20 cellular contexts compared by ENCODE assay signal in genomic region chr14:64641760-64642159, GRCh38.
DNase-seq lines count a peak whose midpoint lies in the region; ATAC-seq, FAIRE-seq and TF ChIP-seq lines count a peak whose summit lies in the region.
"Had no signal": no experiment of that assay in that cellular context is flagged by ENCODE, and none has a peak within 500 bp of the region (broad histone marks: within the 10 kb centered on the region; RNA-seq: fewer than 3 reads in every experiment).

No MANE protein-coding gene starts in this region.

- ATAC-seq in A549 (no peak), Right ventricle myocardium superior (ENCODE audit: poor library complexity) (no peak)

- no peak overlapping the region for H3K4me3 Mint-ChIP-seq in astrocyte (ENCODE audit: unreplicated experiment)
- H3K4me3 Mint-ChIP-seq in mesothelial cell of epicardium: no peak overlapping the region
- H3K4me3 Mint-ChIP-seq: CD4-positive, CD25-positive, alpha-beta regulatory T cell; HFFc6 had no signal

- 79% methylated on average over 3 of the region's 3 CpGs for WGBS in A549 (ENCODE audit: missing lambda C conversion rate)
- WGBS in smooth muscle cell (ENCODE audit: low lambda C conversion rate): 57% methylated on average over 3 of the region's 3 CpGs

- TF ChIP-seq POLR2A in A549 (IDR thresholded peaks at IDR 0.05; ENCODE audit: low read length): no peak

- H3K4me2 ChIP-seq in A549 (no peak overlapping the region), astrocyte (ENCODE audit: low read length) (no peak overlapping the region), smooth muscle cell (no peak overlapping the region)
- H3K4me2 ChIP-seq: BLaER1 treated with 17β-estradiol and CSF1 and Interleukin-3, amounts not matched to agents 10 nM and 100 nM had no signal

- DNase-seq in A549 (ENCODE audit: low read depth in 1 of 2, low spot score in 1 of 2): no peak
- DNase-seq in astrocyte (ENCODE audit: low read depth): no peak
- DNase-seq in mesothelial cell of epicardium (ENCODE audit: low spot score in 2 of 2, unreplicated experiment in 2 of 2): no peak
- DNase-seq in smooth muscle cell (lab: John Stamatoyannopoulos, UW; ENCODE audit: unreplicated experiment): no peak
- no peak for DNase-seq in Right ventricle myocardium superior
- DNase-seq in GM19238 (ENCODE audit: insufficient read length, low spot score): no peak
- no peak for DNase-seq in GM10266 (ENCODE audit: extremely low spot score)
- no peak for DNase-seq in NK-92 treated with Interleukin-12 subunit alpha and Interleukin-12 subunit beta, amount 100 ng/mL, for 24 hours (lab: John Stamatoyannopoulos, UW)
- DNase-seq: AML-193; Calu3; CD4-positive, CD25-positive, alpha-beta regulatory T cell; DMS 273 treated with DMSO at 0.1 percent for 48 hours; DMS79; HFFc6 had no signal

- H3K36me3 Mint-ChIP-seq in astrocyte (ENCODE audit: low read depth, unreplicated experiment) (peaks cover 4% of the 10 kb centered on the region), mesothelial cell of epicardium (peaks cover 2% of the 10 kb centered on the region)
- H3K36me3 Mint-ChIP-seq: CD4-positive, CD25-positive, alpha-beta regulatory T cell had no signal

- H3K4me3 ChIP-seq in A549 (no peak overlapping the region), astrocyte (ENCODE audit: insufficient read depth, low read depth, low read length) (no peak overlapping the region), smooth muscle cell (no peak overlapping the region)
- H3K4me3 ChIP-seq: BLaER1 treated with 17β-estradiol and CSF1 and Interleukin-3, amounts not matched to agents 10 nM and 100 nM; HAP-1 had no signal

- no peak for TF ChIP-seq EP300 in A549 (IDR thresholded peaks at IDR 0.05)

- H4K20me1 ChIP-seq in astrocyte (ENCODE audit: insufficient read depth, low read length) (no peaks in the 10 kb centered on the region), smooth muscle cell (ENCODE audit: low read depth) (no peaks in the 10 kb centered on the region)
- H4K20me1 ChIP-seq: BLaER1 treated with 17β-estradiol and CSF1 and Interleukin-3, amounts not matched to agents 10 nM and 100 nM had no signal

- H3K4me1 ChIP-seq in A549 (peaks cover 47% of the 10 kb centered on the region), astrocyte (ENCODE audit: insufficient read depth, low read length) (peaks cover 30% of the 10 kb centered on the region), smooth muscle cell (ENCODE audit: low read depth) (peaks cover 42% of the 10 kb centered on the region)
- H3K4me1 ChIP-seq: BLaER1 treated with 17β-estradiol and CSF1 and Interleukin-3, amounts not matched to agents 10 nM and 100 nM had no signal

- intact Hi-C loops in Right ventricle myocardium superior (cut with DNase I): no loop called here

- CTCF ChIA-PET in A549 (lab: Yijun Ruan, JAX): interaction anchor here (1.9 to 12.0 kb wide), 3 partner anchors 102 to 249 kb away, joined by 5 to 182 read pairs (median 5); partner anchors contain the start of gene HSPA2

- H3K27me3 Mint-ChIP-seq in astrocyte (ENCODE audit: low read depth, unreplicated experiment) (no peaks in the 10 kb centered on the region), mesothelial cell of epicardium (ENCODE audit: low read depth) (no peaks in the 10 kb centered on the region)

- H3K36me3 ChIP-seq in astrocyte (ENCODE audit: insufficient read depth, low read length): no peaks in the 10 kb centered on the region
- no peaks in the 10 kb centered on the region for H3K36me3 ChIP-seq in smooth muscle cell (ENCODE audit: low read depth)
- H3K36me3 ChIP-seq: BLaER1 treated with 17β-estradiol and CSF1 and Interleukin-3, amounts not matched to agents 10 nM and 100 nM; HAP-1 had no signal

- H3K27ac ChIP-seq in A549 (peak overlapping the region; percentile 19 to 83; a peak in 4 of 6 replicates), astrocyte (ENCODE audit: low read depth, low read length) (no peak overlapping the region), smooth muscle cell (ENCODE audit: low read depth) (peak overlapping the region; percentile 91)
- H3K27ac ChIP-seq: 22Rv1; BLaER1 treated with 17β-estradiol and CSF1 and Interleukin-3, amounts not matched to agents 10 nM and 100 nM; HL-60 had no signal

- peak; percentile 49 for FAIRE-seq in A549 (lab: Jason Lieb, UNC)
- FAIRE-seq in astrocyte (lab: Jason Lieb, UNC): no peak
- FAIRE-seq: GM12891, H1 had no signal

- no peak for TF ChIP-seq RAD21 in A549 (conservative IDR thresholded peaks at IDR 0.05 in 1 of 2, IDR thresholded peaks at IDR 0.05 in 1 of 2)

- H3K9me3 Mint-ChIP-seq in astrocyte (ENCODE audit: unreplicated experiment): peaks cover 7% of the 10 kb centered on the region
- peaks cover 10% of the 10 kb centered on the region for H3K9me3 Mint-ChIP-seq in mesothelial cell of epicardium

- H3K4me1 Mint-ChIP-seq in astrocyte (ENCODE audit: low read depth, unreplicated experiment) (peaks cover 50% of the 10 kb centered on the region), mesothelial cell of epicardium (peaks cover 74% of the 10 kb centered on the region)

- POLR2A ChIA-PET in A549 (lab: Yijun Ruan, JAX): no interaction called here

- H3K27me3 ChIP-seq in astrocyte (ENCODE audit: insufficient read depth, low read length) (no peaks in the 10 kb centered on the region), smooth muscle cell (ENCODE audit: low read depth) (no peaks in the 10 kb centered on the region)
- H3K27me3 ChIP-seq: BLaER1 treated with 17β-estradiol and CSF1 and Interleukin-3, amounts not matched to agents 10 nM and 100 nM had no signal

- H3K9ac ChIP-seq in astrocyte (ENCODE audit: low read length) (no peak overlapping the region), smooth muscle cell (ENCODE audit: low read depth) (no peak overlapping the region)
- H3K9ac ChIP-seq: BLaER1 treated with 17β-estradiol and CSF1 and Interleukin-3, amounts not matched to agents 10 nM and 100 nM had no signal

- H2AFZ ChIP-seq in astrocyte (ENCODE audit: low read depth, low read length): no peak overlapping the region
- H2AFZ ChIP-seq in smooth muscle cell (ENCODE audit: low read depth): no peak overlapping the region

- TF ChIP-seq CTCF in A549 (IDR thresholded peaks at IDR 0.05): no peak
- TF ChIP-seq CTCF in astrocyte (IDR thresholded peaks at IDR 0.05; ENCODE audit: insufficient read depth, low read depth, low read length): no peak
- TF ChIP-seq CTCF in mesothelial cell of epicardium (IDR thresholded peaks at IDR 0.05; ENCODE audit: unreplicated experiment): no peak
- no peak for TF ChIP-seq CTCF in smooth muscle cell (IDR thresholded peaks at IDR 0.05; ENCODE audit: borderline replicate concordance, insufficient read depth, poor library complexity, severe bottlenecking)
- no peak for TF ChIP-seq CTCF in GM10266 (IDR thresholded peaks at IDR 0.05; ENCODE audit: control insufficient read depth, insufficient read depth, low read depth, missing control alignments)

- H3K79me2 ChIP-seq in astrocyte (ENCODE audit: insufficient read depth, low read length) (no peaks in the 10 kb centered on the region), smooth muscle cell (ENCODE audit: low read depth) (no peaks in the 10 kb centered on the region)

- H3F3A ChIP-seq in smooth muscle cell (ENCODE audit: low read depth): peaks cover 22% of the 10 kb centered on the region

- peaks cover 8% of the 10 kb centered on the region; the same call in 2 of the 3 replicates for H3K9me3 ChIP-seq in A549
- H3K9me3 ChIP-seq in astrocyte (ENCODE audit: insufficient read depth, low read depth, low read length): peaks cover 3% of the 10 kb centered on the region
- no peaks in the 10 kb centered on the region for H3K9me3 ChIP-seq in smooth muscle cell (replicated peaks; ENCODE audit: low read depth)

- H3K27ac Mint-ChIP-seq in astrocyte (ENCODE audit: unreplicated experiment) (peak overlapping the region; percentile 60), mesothelial cell of epicardium (peak overlapping the region; percentile 84)
- H3K27ac Mint-ChIP-seq: CD4-positive, CD25-positive, alpha-beta regulatory T cell; HFFc6 had no signal

TF ChIP-seq in A549, 52 proteins besides CTCF, POLR2A, EP300 and RAD21:
- no peak for TF ChIP-seq REST (IDR thresholded peaks at IDR 0.05)
- no peak for TF ChIP-seq FOSL2 (IDR thresholded peaks at IDR 0.05)
- peak; percentile 31; the same call in 1 of the 2 replicates for TF ChIP-seq FOSL2 (CRISPR knock-in tag; IDR thresholded peaks at IDR 0.05)
